Comparison of ENCODE assay signal across 12 cellular contexts in genomic region chr6:126422912-126423311, GRCh38.
"Had no signal": no experiment of that assay in that cellular context is flagged by ENCODE, and none has a peak within 500 bp of the region (broad histone marks: within the 10 kb centered on the region; RNA-seq: fewer than 3 reads in every experiment).

No MANE protein-coding gene starts in this region.

- H3K79me2 ChIP-seq: parathyroid adenoma had no signal

- H2AFZ ChIP-seq: parathyroid adenoma had no signal

- H3K9ac ChIP-seq: parathyroid adenoma had no signal

- ATAC-seq: left ventricle myocardium superior; naive thymus-derived CD8-positive, alpha-beta T cell; stimulated activated naive CD8-positive, alpha-beta T cell treated with anti-CD3 and anti-CD28 coated beads, Interleukin-15, amount 100 ng/mL, for 72 hours had no signal

- H3K4me1 ChIP-seq: parathyroid adenoma had no signal

- H3K27ac ChIP-seq: parathyroid adenoma had no signal

- DNase-seq: activated CD4-positive, alpha-beta T cell treated with anti-CD3 and anti-CD28 coated beads, Interleukin-2, amount 50 U/mL, for 48 hours; activated naive CD4-positive, alpha-beta T cell treated with anti-CD3 and anti-CD28 coated beads, Interleukin-2, amount 50 U/mL, for 16 hours; erythroblast; kidney glomerular epithelial cell; left ventricle myocardium superior; mesenchymal stem cell; naive thymus-derived CD8-positive, alpha-beta T cell; stimulated activated CD4-positive, alpha-beta T cell treated with anti-CD3 and anti-CD28 coated beads, Interleukin-1b, Interleukin-23, amount 100 ng/mL, for 48 hours; stimulated activated naive CD8-positive, alpha-beta T cell treated with anti-CD3 and anti-CD28 coated beads, Interleukin-15, amount 100 ng/mL, for 72 hours had no signal

- FAIRE-seq: astrocyte, bronchial epithelial cell had no signal
